In genomic region chr14:50100824-50101223, GRCh38 we compare ENCODE assay signal across 24 cellular contexts. TPM values are rescaled to one million over a fixed set of nuclear protein-coding genes. Genes with fewer than 3 reads are reported as not detected.
DNase-seq lines count a peak whose midpoint lies in the region; ATAC-seq, FAIRE-seq and TF ChIP-seq lines count a peak whose summit lies in the region.
"Had no signal": no experiment of that assay in that cellular context is flagged by ENCODE, and none has a peak within 500 bp of the region (broad histone marks: within the 10 kb centered on the region; RNA-seq: fewer than 3 reads in every experiment).

No MANE protein-coding gene starts in this region.

- H3K79me2 ChIP-seq in HepG2 (ENCODE audit: insufficient read depth, low read length), result no peaks in the 10 kb centered on the region

- peaks cover 25% of the 10 kb centered on the region for H3K4me1 ChIP-seq in HepG2 (ENCODE audit: insufficient read depth, low read length)
- H3K4me1 ChIP-seq: upper lobe of right lung had no signal

- peaks cover 20% of the 10 kb centered on the region for H3K36me3 Mint-ChIP-seq in stimulated activated naive CD8-positive, alpha-beta T cell treated with anti-CD3 and anti-CD28 coated beads, Interleukin-15, Interleukin-2, amounts not matched to agents 100 ng/mL and 50 ng/mL, for 24 hours (ENCODE audit: low read depth)
- peaks cover 35% of the 10 kb centered on the region for H3K36me3 Mint-ChIP-seq in activated CD8-positive, alpha-beta T cell treated with anti-CD3 and anti-CD28 coated beads, Interleukin-2, amount 10 ng/mL, durations not matched to agents 7 days and 5 days (ENCODE audit: low read depth)
- H3K36me3 Mint-ChIP-seq in osteocyte (ENCODE audit: unreplicated experiment), result peaks cover 7% of the 10 kb centered on the region

- peak overlapping the region; percentile 74 for H3K27ac Mint-ChIP-seq in stimulated activated naive CD8-positive, alpha-beta T cell treated with anti-CD3 and anti-CD28 coated beads, Interleukin-15, Interleukin-2, amounts not matched to agents 100 ng/mL and 50 ng/mL, for 24 hours
- peak overlapping the region in 1 of 2 donors; percentile 36 for H3K27ac Mint-ChIP-seq in stimulated activated naive CD8-positive, alpha-beta T cell treated with anti-CD3 and anti-CD28 coated beads, Interleukin-15, amount 100 ng/mL, for 72 hours
- peak overlapping the region; percentile 13 for H3K27ac Mint-ChIP-seq in activated CD8-positive, alpha-beta T cell treated with anti-CD3 and anti-CD28 coated beads, Interleukin-2, amount 10 ng/mL, durations not matched to agents 7 days and 5 days
- H3K27ac Mint-ChIP-seq in osteocyte (ENCODE audit: unreplicated experiment), result no peak overlapping the region
- H3K27ac Mint-ChIP-seq: CD14-positive monocyte, nephron progenitor cell had no signal

- in situ Hi-C loops in HepG2 (cut with HindIII; ENCODE audit: extremely low pct_ligation_motif_present, low pct_unique_long_range_greater_than_20kb), result no loop called here

- TF ChIP-seq CTCF in HepG2 (CRISPR knock-in tag; IDR thresholded peaks at IDR 0.05), result no peak
- no peak for TF ChIP-seq CTCF in osteocyte (IDR thresholded peaks at IDR 0.05)

- H3K4me3 Mint-ChIP-seq in stimulated activated naive CD8-positive, alpha-beta T cell treated with anti-CD3 and anti-CD28 coated beads, Interleukin-15, Interleukin-2, amounts not matched to agents 100 ng/mL and 50 ng/mL, for 24 hours, result no peak overlapping the region
- H3K4me3 Mint-ChIP-seq in stimulated activated naive CD8-positive, alpha-beta T cell treated with anti-CD3 and anti-CD28 coated beads, Interleukin-15, amount 100 ng/mL, for 72 hours, result peak overlapping the region in 1 of 2 donors; percentile 52
- no peak overlapping the region for H3K4me3 Mint-ChIP-seq in activated CD8-positive, alpha-beta T cell treated with anti-CD3 and anti-CD28 coated beads, Interleukin-2, amount 10 ng/mL, durations not matched to agents 7 days and 5 days
- H3K4me3 Mint-ChIP-seq in osteocyte (ENCODE audit: unreplicated experiment), result no peak overlapping the region
- H3K4me3 Mint-ChIP-seq: CD14-positive monocyte, nephron progenitor cell had no signal

- TF ChIP-seq RAD21 in HepG2 (CRISPR knock-in tag; IDR thresholded peaks at IDR 0.05), result no peak

- no peaks in the 10 kb centered on the region for H3K9me3 ChIP-seq in HepG2 (ENCODE audit: low read length)
- H3K9me3 ChIP-seq: ovary, upper lobe of right lung had no signal

- POLR2A ChIA-PET in activated CD8-positive, alpha-beta T cell treated with anti-CD3 and anti-CD28 coated beads, Interleukin-2, amount 10 ng/mL, durations not matched to agents 7 days and 5 days (lab: Charles Lee), result interaction anchor here (1.0 to 3.4 kb wide), 4 partner anchors 18 to 129 kb away, joined by 3 to 19 read pairs (median 9); no protein-coding TSS in a partner anchor
- POLR2A ChIA-PET in HepG2 (lab: Yijun Ruan, JAX), result no interaction called here

- no peaks in the 10 kb centered on the region for H3K36me3 ChIP-seq in HepG2 (replicated peaks in 1 of 2; ENCODE audit: control insufficient read depth in 1 of 2, insufficient read depth in 2 of 2, low read length in 2 of 2)
- H3K36me3 ChIP-seq: ovary, upper lobe of right lung had no signal

- TF ChIP-seq EP300 in HepG2 (IDR thresholded peaks at IDR 0.05; ENCODE audit: low read depth in 2 of 2, low read length in 2 of 2) (no peak), HepG2 (CRISPR knock-in tag; IDR thresholded peaks at IDR 0.05; ENCODE audit: borderline replicate concordance) (no peak)

- H3K9me3 Mint-ChIP-seq in stimulated activated naive CD8-positive, alpha-beta T cell treated with anti-CD3 and anti-CD28 coated beads, Interleukin-15, Interleukin-2, amounts not matched to agents 100 ng/mL and 50 ng/mL, for 24 hours, result peaks cover under 1% of the 10 kb centered on the region
- H3K9me3 Mint-ChIP-seq in stimulated activated naive CD8-positive, alpha-beta T cell treated with anti-CD3 and anti-CD28 coated beads, Interleukin-15, amount 100 ng/mL, for 72 hours, result no peaks in the 10 kb centered on the region
- H3K9me3 Mint-ChIP-seq in activated CD8-positive, alpha-beta T cell treated with anti-CD3 and anti-CD28 coated beads, Interleukin-2, amount 10 ng/mL, durations not matched to agents 7 days and 5 days (ENCODE audit: insufficient read depth), result no peaks in the 10 kb centered on the region
- H3K9me3 Mint-ChIP-seq in osteocyte (ENCODE audit: unreplicated experiment), result no peaks in the 10 kb centered on the region
- H3K9me3 Mint-ChIP-seq: CD14-positive monocyte, nephron progenitor cell had no signal

- no peaks in the 10 kb centered on the region for H3K27me3 Mint-ChIP-seq in stimulated activated naive CD8-positive, alpha-beta T cell treated with anti-CD3 and anti-CD28 coated beads, Interleukin-15, Interleukin-2, amounts not matched to agents 100 ng/mL and 50 ng/mL, for 24 hours
- no peaks in the 10 kb centered on the region for H3K27me3 Mint-ChIP-seq in stimulated activated naive CD8-positive, alpha-beta T cell treated with anti-CD3 and anti-CD28 coated beads, Interleukin-15, amount 100 ng/mL, for 72 hours
- no peaks in the 10 kb centered on the region for H3K27me3 Mint-ChIP-seq in activated CD8-positive, alpha-beta T cell treated with anti-CD3 and anti-CD28 coated beads, Interleukin-2, amount 10 ng/mL, durations not matched to agents 7 days and 5 days (ENCODE audit: low read depth)
- H3K27me3 Mint-ChIP-seq in osteocyte (ENCODE audit: unreplicated experiment), result no peaks in the 10 kb centered on the region

- DNase-seq in stimulated activated naive CD8-positive, alpha-beta T cell treated with anti-CD3 and anti-CD28 coated beads, Interleukin-15, amount 100 ng/mL, for 72 hours, result no peak
- no peak for DNase-seq in activated CD8-positive, alpha-beta T cell treated with anti-CD3 and anti-CD28 coated beads, Interleukin-2, amount 10 ng/mL, durations not matched to agents 7 days and 5 days
- DNase-seq in HepG2 (ENCODE audit: low spot score) (peak; percentile 5), osteocyte (ENCODE audit: extremely low spot score, unreplicated experiment) (no peak), NCI-H2171 (lab: John Stamatoyannopoulos, UW) (no peak), DMS 273 (lab: John Stamatoyannopoulos, UW; ENCODE audit: unreplicated experiment) (no peak)
- DNase-seq: activated CD8-positive, alpha-beta memory T cell treated with anti-CD3 and anti-CD28 coated beads, Interleukin-2, amount 50 U/mL, for 4 hours; activated effector memory CD4-positive, alpha-beta T cell treated with Interleukin-2 at 50 U/mL for 16 hours; MM.1S; NCI-H1417; NCI-H2029 treated with DMSO at 0.1 percent for 48 hours; NCI-H2227 treated with DMSO at 0.1 percent for 48 hours; nephron progenitor cell; ovary; stimulated activated CD4-positive, alpha-beta T cell treated with anti-CD3 and anti-CD28 coated beads, Interleukin-1b, Interleukin-23, amount 100 ng/mL, for 48 hours; stimulated activated CD8-positive, alpha-beta memory T cell treated with anti-CD3 and anti-CD28 coated beads, Interleukin-4, amount 100 ng/mL, for 48 hours; upper lobe of right lung had no signal

- no peak for ATAC-seq in stimulated activated naive CD8-positive, alpha-beta T cell treated with anti-CD3 and anti-CD28 coated beads, Interleukin-15, amount 100 ng/mL, for 72 hours
- no peak for ATAC-seq in activated CD8-positive, alpha-beta T cell treated with anti-CD3 and anti-CD28 coated beads, Interleukin-2, amount 10 ng/mL, durations not matched to agents 7 days and 5 days
- ATAC-seq in HepG2 (peak; percentile 67), GM18867 (IDR thresholded peaks at IDR 0.05; ENCODE audit: unreplicated experiment) (no peak)
- ATAC-seq: HCT116, upper lobe of right lung had no signal

- H3K27ac ChIP-seq in HepG2 (ENCODE audit: extremely low read length, insufficient read depth, low read length), result no peak overlapping the region
- H3K27ac ChIP-seq: KMS-11, ovary, SK-N-MC, upper lobe of right lung had no signal

- 72% methylated on average over 2 of the region's 2 CpGs for WGBS in HepG2 (ENCODE audit: low lambda C conversion rate)

- H3K4me1 Mint-ChIP-seq in stimulated activated naive CD8-positive, alpha-beta T cell treated with anti-CD3 and anti-CD28 coated beads, Interleukin-15, Interleukin-2, amounts not matched to agents 100 ng/mL and 50 ng/mL, for 24 hours (ENCODE audit: low read depth), result peaks cover 77% of the 10 kb centered on the region
- peaks cover 62% of the 10 kb centered on the region for H3K4me1 Mint-ChIP-seq in stimulated activated naive CD8-positive, alpha-beta T cell treated with anti-CD3 and anti-CD28 coated beads, Interleukin-15, amount 100 ng/mL, for 72 hours
- peaks cover 76% of the 10 kb centered on the region for H3K4me1 Mint-ChIP-seq in activated CD8-positive, alpha-beta T cell treated with anti-CD3 and anti-CD28 coated beads, Interleukin-2, amount 10 ng/mL, durations not matched to agents 7 days and 5 days (ENCODE audit: low read depth)
- H3K4me1 Mint-ChIP-seq in osteocyte (ENCODE audit: unreplicated experiment), result peaks cover 10% of the 10 kb centered on the region
- H3K4me1 Mint-ChIP-seq: nephron progenitor cell had no signal

- 0 out of 2 replicates have a peak overlapping the region, but pooled peaks have one; percentile 2 for H3K4me2 ChIP-seq in HepG2 (ENCODE audit: low read depth, low read length)
- H3K4me2 ChIP-seq: KMS-11, smooth muscle cell had no signal

- CTCF ChIA-PET in activated CD8-positive, alpha-beta T cell treated with anti-CD3 and anti-CD28 coated beads, Interleukin-2, amount 10 ng/mL, durations not matched to agents 7 days and 5 days (lab: Charles Lee), result interaction anchor here (0.9 to 10.8 kb wide), 10 partner anchors 9 to 248 kb away, joined by 3 to 181 read pairs (median 10); partner anchors contain the start of gene NEMF
- CTCF ChIA-PET in HepG2 (lab: Yijun Ruan, JAX; ENCODE audit: low intra/inter-chr PET ratio, low total read pairs), result no interaction called here

- H3K27me3 ChIP-seq in HepG2 (ENCODE audit: control insufficient read depth in 1 of 2, insufficient read depth in 2 of 2, low read length in 2 of 2), result no peaks in the 10 kb centered on the region
- H3K27me3 ChIP-seq: ovary, upper lobe of right lung had no signal

- TF ChIP-seq POLR2A in HepG2 (IDR thresholded peaks at IDR 0.05; ENCODE audit: insufficient read depth in 1 of 2, low read depth in 2 of 2, low read length in 2 of 2), result no peak

- H2AFZ ChIP-seq in HepG2 (ENCODE audit: low read length), result no peak overlapping the region

- intact Hi-C loops in HepG2 (cut with micrococcal nuclease; ENCODE audit: unreplicated experiment), result loop anchor here (10.0 kb wide), 1 partner anchor 56 kb away; no protein-coding TSS in a partner anchor

- H3K4me3 ChIP-seq in HepG2 (replicated peaks in 1 of 3; ENCODE audit: insufficient read depth in 1 of 3, low read depth in 2 of 3, low read length in 3 of 3), result no peak overlapping the region
- H3K4me3 ChIP-seq: ovary, SK-N-MC, smooth muscle cell, upper lobe of right lung had no signal

- H3K9ac ChIP-seq in HepG2 (ENCODE audit: insufficient read depth, low read depth, low read length), result no peak overlapping the region
- H3K9ac ChIP-seq: KMS-11 had no signal

- no peaks in the 10 kb centered on the region for H4K20me1 ChIP-seq in HepG2 (ENCODE audit: insufficient read depth, low read length)

- peak; percentile 4 for FAIRE-seq in HepG2 (lab: Jason Lieb, UNC)

- no TSS peak for BruUV-seq in HepG2 (replicated peaks; lab: Mats Ljungman, UMichigan)

RNA-seq across cellular contexts. Expression of gene VCPKMT, which starts 15.5 kb away (rescaled TPM):
- 10 to 100 TPM; 12.4 to 13.0 TPM for total RNA-seq in activated CD8-positive, alpha-beta T cell treated with anti-CD3 and anti-CD28 coated beads, Interleukin-2, amount 10 ng/mL, durations not matched to agents 7 days and 5 days
- total RNA-seq in HepG2 (2016; rRNA removed; fragmentation: Illumina TruSeq; extraction: Trizol) (5.4 and 5.5 TPM in 2 replicates), osteocyte (10.1 and 12.2 TPM in 2 replicates)
- 0.62 and 0.71 TPM in 2 replicates for total RNA-seq in HepG2 (2016; cell fraction: cytosol; rRNA removed; fragmentation: Illumina TruSeq; extraction: Trizol; ENCODE audit: low read depth)
- total RNA-seq in HepG2 (2016; cell fraction: insoluble cytoplasmic fraction; rRNA removed; fragmentation: Illumina TruSeq; extraction: Trizol), result 5.0 and 6.6 TPM in 2 replicates
- 2.2 and 2.7 TPM in 2 replicates for total RNA-seq in HepG2 (2016; cell fraction: membrane; rRNA removed; fragmentation: Illumina TruSeq; extraction: Trizol)
- 9.6 and 10.7 TPM in 2 replicates for total RNA-seq in HepG2 (2016; cell fraction: nucleus; rRNA removed; fragmentation: Illumina TruSeq; extraction: Trizol)
- polyA plus RNA-seq in HepG2 (2011; rRNA removed), result 3.1 and 3.9 TPM in 2 replicates
- 1.9 TPM in 2 replicates for polyA plus RNA-seq in HepG2 (2011; cell fraction: cytosol; rRNA removed)
- polyA plus RNA-seq in HepG2 (2011; cell fraction: nucleus; rRNA removed), result 6.1 and 6.5 TPM in 2 replicates
- polyA plus RNA-seq in HepG2 (2012), result 4.0 and 4.1 TPM in 2 replicates
- 0.77 and 0.96 TPM in 2 replicates for polyA plus RNA-seq in HepG2 (2016; cell fraction: cytosol; fragmentation: Illumina TruSeq; extraction: Trizol; ENCODE audit: low read depth)
- 4.7 TPM in 2 replicates for polyA plus RNA-seq in HepG2 (2016; cell fraction: insoluble cytoplasmic fraction; fragmentation: Illumina TruSeq; extraction: Trizol; ENCODE audit: low read depth)
- polyA plus RNA-seq in HepG2 (2016; cell fraction: membrane; fragmentation: Illumina TruSeq; extraction: Trizol; ENCODE audit: low read depth), result 1.5 and 2.0 TPM in 2 replicates
- polyA plus RNA-seq in HepG2 (2016; cell fraction: nucleus; fragmentation: Illumina TruSeq; extraction: Trizol; ENCODE audit: insufficient read depth, low read depth), result 22.3 and 22.4 TPM in 2 replicates
- polyA minus RNA-seq in HepG2 (2011; rRNA and poly(A)+ RNA removed; ENCODE audit: low replicate concordance), result 3.5 and 7.9 TPM in 2 replicates
- polyA minus RNA-seq in HepG2 (2011; cell fraction: cytosol; rRNA and poly(A)+ RNA removed), result 1.2 and 1.5 TPM in 2 replicates
- polyA minus RNA-seq in HepG2 (2011; cell fraction: nucleus; rRNA and poly(A)+ RNA removed), result 9.2 and 12.5 TPM in 2 replicates
